ENCODE assay signal across 8 cellular contexts in genomic region chr6:134882426-134883038, GRCh38.
DNase-seq lines count a peak whose midpoint lies in the region; ATAC-seq and FAIRE-seq lines count a peak whose summit lies in the region.

No MANE protein-coding gene starts in this region.

- peak; percentile 82 for ATAC-seq in HG02759 (IDR thresholded peaks at IDR 0.05; ENCODE audit: unreplicated experiment)
- no peak for ATAC-seq in stimulated activated naive CD8-positive, alpha-beta T cell treated with anti-CD3 and anti-CD28 coated beads, Interleukin-15, Interleukin-2, amounts not matched to agents 100 U/mL and 50 U/mL, for 24 hours
- no peak for ATAC-seq in HG03039 (IDR thresholded peaks at IDR 0.05; ENCODE audit: unreplicated experiment)

- DNase-seq in EH (ENCODE audit: low read depth) (peak; percentile 62), NCI-H226 (peak; percentile 67), midbrain (lab: John Stamatoyannopoulos, UW) (peak; percentile 86)
- peak; percentile 37 to 39 for DNase-seq in activated CD4-positive, alpha-beta T cell treated with anti-CD3 and anti-CD28 coated beads, Interleukin-2, amount 50 U/mL, for 4 hours
- peak; percentile 39 for DNase-seq in stimulated activated naive CD8-positive, alpha-beta T cell treated with anti-CD3 and anti-CD28 coated beads, Interleukin-15, Interleukin-2, amounts not matched to agents 100 U/mL and 50 U/mL, for 24 hours

- peak; percentile 73 for FAIRE-seq in endometrium (lab: Jason Lieb, UNC)
